12 cellular contexts compared by ENCODE assay signal in genomic region chr1:58619286-58620054, GRCh38. TPM values are rescaled to one million over a fixed set of nuclear protein-coding genes. Genes with fewer than 3 reads are reported as not detected.
DNase-seq lines count a peak whose midpoint lies in the region; ATAC-seq and TF ChIP-seq lines count a peak whose summit lies in the region.
"Had no signal": no experiment of that assay in that cellular context is flagged by ENCODE, and none has a peak within 500 bp of the region (broad histone marks: within the 10 kb centered on the region; RNA-seq: fewer than 3 reads in every experiment).

No MANE protein-coding gene starts in this region.

- no peaks in the 10 kb centered on the region for H3K9me3 Mint-ChIP-seq in activated naive CD8-positive, alpha-beta T cell (ENCODE audit: low read depth)
- no peaks in the 10 kb centered on the region for H3K9me3 Mint-ChIP-seq in activated naive CD8-positive, alpha-beta T cell treated with anti-CD3 and anti-CD28 coated beads for 36 hours
- H3K9me3 Mint-ChIP-seq: naive thymus-derived CD8-positive, alpha-beta T cell had no signal

- H3K27ac ChIP-seq in body of pancreas: peak overlapping the region; percentile 55 to 83 (median 70)
- peak overlapping the region in 3 of 4 donors; percentile 23 to 64 (median 59) for H3K27ac ChIP-seq in upper lobe of left lung

- WGBS in body of pancreas, 2 donors: 35 to 41% methylated on average over 5 of the region's 5 CpGs
- WGBS in upper lobe of left lung, 2 donors: 56 to 71% methylated on average over 5 of the region's 5 CpGs

- no peak overlapping the region for H3K4me3 Mint-ChIP-seq in activated naive CD8-positive, alpha-beta T cell
- no peak overlapping the region for H3K4me3 Mint-ChIP-seq in activated naive CD8-positive, alpha-beta T cell treated with anti-CD3 and anti-CD28 coated beads for 36 hours
- H3K4me3 Mint-ChIP-seq: naive thymus-derived CD8-positive, alpha-beta T cell had no signal

- no peak for DNase-seq in activated naive CD8-positive, alpha-beta T cell treated with anti-CD3 and anti-CD28 coated beads for 36 hours
- DNase-seq in body of pancreas (peak; percentile 38 to 67 (median 56)), lung microvascular endothelial cell (ENCODE audit: low read depth in 2 of 2) (peak; percentile 40 to 64), upper lobe of left lung (no peak), posterior vena cava (ENCODE audit: low spot score) (no peak), omental fat pad (ENCODE audit: low spot score) (no peak)
- DNase-seq: activated gamma-delta T cell treated with Interleukin-2 at 50 U/mL for 16 hours; GOT3; naive thymus-derived CD8-positive, alpha-beta T cell; stimulated activated CD4-positive, alpha-beta T cell treated with anti-CD3 and anti-CD28 coated beads, Interleukin-4, amount 100 ng/mL, for 1 hour had no signal

- peaks cover 3% of the 10 kb centered on the region for H3K27me3 Mint-ChIP-seq in activated naive CD8-positive, alpha-beta T cell
- H3K27me3 Mint-ChIP-seq in activated naive CD8-positive, alpha-beta T cell treated with anti-CD3 and anti-CD28 coated beads for 36 hours: peaks cover 9% of the 10 kb centered on the region

- TF ChIP-seq POLR2A in body of pancreas (IDR thresholded peaks at IDR 0.05): no peak
- no peak for TF ChIP-seq POLR2A in upper lobe of left lung (IDR thresholded peaks at IDR 0.05)

- no peak for TF ChIP-seq EP300 in upper lobe of left lung (IDR thresholded peaks at IDR 0.05)

- H3K36me3 ChIP-seq in body of pancreas (replicated peaks in 1 of 2; ENCODE audit: insufficient read depth in 1 of 2, low read depth in 2 of 2) (no peaks in the 10 kb centered on the region), upper lobe of left lung (no peaks in the 10 kb centered on the region)

- TF ChIP-seq CTCF in body of pancreas (IDR thresholded peaks at IDR 0.05): peak in 1 of 7 experiments; percentile 15
- no peak for TF ChIP-seq CTCF in upper lobe of left lung (IDR thresholded peaks at IDR 0.05)
- no peak for TF ChIP-seq CTCF in omental fat pad (IDR thresholded peaks at IDR 0.05)

- peak; percentile 41 for ATAC-seq in body of pancreas
- ATAC-seq in upper lobe of left lung (ENCODE audit: low FRiP score in 2 of 2): peak in 1 of 2 donors; percentile 12
- no peak for ATAC-seq in omental fat pad (ENCODE audit: low FRiP score)
- no peak for ATAC-seq in activated CD4-positive, CD25-positive, alpha-beta regulatory T cell treated with anti-CD3 and anti-CD28 coated beads, Interleukin-2, amount 50 U/mL, for 24 hours
- ATAC-seq: naive thymus-derived CD8-positive, alpha-beta T cell had no signal

- H3K4me3 ChIP-seq in body of pancreas (no peak overlapping the region), upper lobe of left lung (no peak overlapping the region)

- H3K4me1 ChIP-seq in body of pancreas (peaks cover 33% of the 10 kb centered on the region), upper lobe of left lung (peaks cover 31 to 36% (median 33%) of the 10 kb centered on the region in 4 donors)

- intact Hi-C loops in body of pancreas (cut with DNase I): no loop called here
- intact Hi-C loops in posterior vena cava (cut with DNase I): loop anchor here in 1 of 2 donors (5.0 kb wide), 1 partner anchor 633 kb away; no protein-coding TSS in a partner anchor

- H3K9me3 ChIP-seq in body of pancreas: no peaks in the 10 kb centered on the region
- H3K9me3 ChIP-seq in upper lobe of left lung: no peaks in the 10 kb centered on the region

- H3K27me3 ChIP-seq in body of pancreas (no peaks in the 10 kb centered on the region), upper lobe of left lung (no peaks in the 10 kb centered on the region)

- H3K4me1 Mint-ChIP-seq in activated naive CD8-positive, alpha-beta T cell (ENCODE audit: low read depth): peaks cover 5% of the 10 kb centered on the region
- H3K4me1 Mint-ChIP-seq in activated naive CD8-positive, alpha-beta T cell treated with anti-CD3 and anti-CD28 coated beads for 36 hours: peaks cover 2% of the 10 kb centered on the region

- H3K27ac Mint-ChIP-seq in activated naive CD8-positive, alpha-beta T cell: peak overlapping the region; percentile 29
- no peak overlapping the region for H3K27ac Mint-ChIP-seq in activated naive CD8-positive, alpha-beta T cell treated with anti-CD3 and anti-CD28 coated beads for 36 hours

- H3K36me3 Mint-ChIP-seq in activated naive CD8-positive, alpha-beta T cell: no peaks in the 10 kb centered on the region
- H3K36me3 Mint-ChIP-seq in activated naive CD8-positive, alpha-beta T cell treated with anti-CD3 and anti-CD28 coated beads for 36 hours: no peaks in the 10 kb centered on the region
- H3K36me3 Mint-ChIP-seq: naive thymus-derived CD8-positive, alpha-beta T cell had no signal

RNA-seq across cellular contexts. Expression of gene TACSTD2, which starts 42.4 kb away (rescaled TPM):
- under 1 TPM; 0.08 to 0.33 TPM for total RNA-seq in activated naive CD8-positive, alpha-beta T cell treated with anti-CD3 and anti-CD28 coated beads for 36 hours
- total RNA-seq in body of pancreas: 100 to 1,000 TPM; 101 to 106 TPM
- 9.6 and 56.2 TPM in 2 replicates for total RNA-seq in lung microvascular endothelial cell
- total RNA-seq in upper lobe of left lung: 100 to 1,000 TPM in 5 of 6 donors, 10 to 100 TPM in 1; 41.9 to 387 (median 161) TPM
- total RNA-seq in posterior vena cava: 10 to 100 TPM in 1 of 2 donors, 1 to 10 TPM in 1; 5.6 to 19.1 TPM
- 1 to 10 TPM in 2 of 4 donors, under 1 TPM in 2; 0.88 to 2.7 (median 1.1) TPM for total RNA-seq in omental fat pad
- total RNA-seq: naive thymus-derived CD8-positive, alpha-beta T cell had no signal

Comparison
In these comparisons a context has a peak if more than half of its experiments do, and no peak if none do; other contexts are left out.
1. DNase-seq: peak in body of pancreas (4 of 4) and lung microvascular endothelial cell (2 of 2); none in activated naive CD8-positive, alpha-beta T cell treated with anti-CD3 and anti-CD28 coated beads for 36 hours (single experiment), upper lobe of left lung (0 of 2), posterior vena cava (single experiment) and omental fat pad (single experiment).